In genomic region chr15:32685576-32685975, GRCh38 we compare ENCODE assay signal across 18 cellular contexts. TPM values are rescaled to one million over a fixed set of nuclear protein-coding genes. Genes with fewer than 3 reads are reported as not detected.
A peak's percentile ranks its signal among the peaks of the same experiment; 100 is the strongest.
DNase-seq lines count a peak whose midpoint lies in the region; ATAC-seq, FAIRE-seq and TF ChIP-seq lines count a peak whose summit lies in the region.
"Had no signal": no experiment of that assay in that cellular context is flagged by ENCODE, and none has a peak within 500 bp of the region (broad histone marks: within the 10 kb centered on the region; RNA-seq: fewer than 3 reads in every experiment).

No MANE protein-coding gene starts in this region.

- WGBS in HepG2 (ENCODE audit: low lambda C conversion rate), result 100% methylated on average over 1 of the region's 1 CpG
- 64% methylated on average over 1 of the region's 1 CpG for WGBS in right lobe of liver (ENCODE audit: insufficient coverage, low coverage, low lambda C conversion rate, missing lambda C conversion rate)
- 56 to 71% methylated on average over 1 of the region's 1 CpG for WGBS in aorta, 2 donors

- no peak for FAIRE-seq in HepG2 (lab: Jason Lieb, UNC)

- TF ChIP-seq CTCF in HepG2 (CRISPR knock-in tag; IDR thresholded peaks at IDR 0.05) (no peak), right lobe of liver (IDR thresholded peaks at IDR 0.05) (no peak), astrocyte of the spinal cord (IDR thresholded peaks at IDR 0.05; ENCODE audit: low read depth, low read length) (no peak), foreskin keratinocyte (conservative IDR thresholded peaks at IDR 0.05) (no peak)

- H2AFZ ChIP-seq in HepG2 (ENCODE audit: low read length), result no peak overlapping the region
- H2AFZ ChIP-seq: neural progenitor cell, PC-9 had no signal

- no peaks in the 10 kb centered on the region for H3K79me2 ChIP-seq in HepG2 (ENCODE audit: insufficient read depth, low read length)

- H3K4me3 ChIP-seq in HepG2 (replicated peaks in 1 of 3; ENCODE audit: insufficient read depth in 1 of 3, low read depth in 2 of 3, low read length in 3 of 3) (no peak overlapping the region), right lobe of liver (no peak overlapping the region), astrocyte of the spinal cord (ENCODE audit: low read depth, low read length) (no peak overlapping the region), aorta (ENCODE audit: low read length in 2 of 2) (no peak overlapping the region)
- H3K4me3 ChIP-seq: esophagus muscularis mucosa, neural progenitor cell, PC-9, transverse colon had no signal

- no peaks in the 10 kb centered on the region for H4K20me1 ChIP-seq in HepG2 (ENCODE audit: insufficient read depth, low read length)

- no peak for DNase-seq in HepG2 (ENCODE audit: low spot score)
- no peak for DNase-seq in right lobe of liver
- DNase-seq in astrocyte of the spinal cord (ENCODE audit: low read depth, low spot score), result peak; percentile 67
- peak; percentile 55 to 56 for DNase-seq in foreskin keratinocyte
- DNase-seq in aorta, result no peak
- DNase-seq in head of caudate nucleus, result no peak
- DNase-seq: activated CD4-positive, alpha-beta T cell treated with anti-CD3 and anti-CD28 coated beads, Interleukin-2, amount 10 ng/mL, durations not matched to agents 24 days and 14 days; left colon; MM.1S; NCI-H1694; NCI-H748 treated with DMSO at 0.1 percent for 48 hours; PC-9; stimulated activated naive CD4-positive, alpha-beta T cell treated with Interleukin-2 at 50 U/mL for 16 hours; transverse colon had no signal

- intact Hi-C loops in HepG2 (cut with micrococcal nuclease; ENCODE audit: unreplicated experiment), result no loop called here
- intact Hi-C loops in right lobe of liver (cut with DNase I), result no loop called here
- intact Hi-C loops in aorta (cut with DNase I), result no loop called here
- intact Hi-C loops in head of caudate nucleus (cut with DNase I), result no loop called here

- H3K4me1 ChIP-seq in HepG2 (ENCODE audit: insufficient read depth, low read length) (peaks cover 18% of the 10 kb centered on the region), right lobe of liver (peaks cover 0 to 17% (median 9%) of the 10 kb centered on the region in 4 donors), foreskin keratinocyte (peaks cover 56% of the 10 kb centered on the region), aorta (ENCODE audit: control insufficient read depth in 1 of 2, insufficient read depth in 2 of 2, low read length in 2 of 2) (peaks cover 0 to 4% of the 10 kb centered on the region in 2 donors)
- H3K4me1 ChIP-seq: neural progenitor cell had no signal

- H3K36me3 ChIP-seq in HepG2 (replicated peaks in 1 of 2; ENCODE audit: control insufficient read depth in 1 of 2, insufficient read depth in 2 of 2, low read length in 2 of 2) (no peaks in the 10 kb centered on the region), right lobe of liver (peaks cover 0 to 20% (median 8%) of the 10 kb centered on the region in 4 donors), aorta (ENCODE audit: control insufficient read depth in 1 of 2, insufficient read depth in 2 of 2, low read length in 1 of 2) (no peaks in the 10 kb centered on the region)
- H3K36me3 ChIP-seq: esophagus muscularis mucosa, neural progenitor cell, transverse colon had no signal

- no peak for TF ChIP-seq RAD21 in HepG2 (CRISPR knock-in tag; IDR thresholded peaks at IDR 0.05)

- in situ Hi-C loops in HepG2 (cut with HindIII; ENCODE audit: extremely low pct_ligation_motif_present, low pct_unique_long_range_greater_than_20kb) (no loop called here), astrocyte of the spinal cord (cut with HindIII; ENCODE audit: low sequenced_read_pairs) (no loop called here)

- TF ChIP-seq EP300 in HepG2 (IDR thresholded peaks at IDR 0.05; ENCODE audit: low read depth in 2 of 2, low read length in 2 of 2) (no peak), HepG2 (CRISPR knock-in tag; IDR thresholded peaks at IDR 0.05; ENCODE audit: borderline replicate concordance) (no peak)

- TF ChIP-seq POLR2A in HepG2 (IDR thresholded peaks at IDR 0.05; ENCODE audit: insufficient read depth in 1 of 2, low read depth in 2 of 2, low read length in 2 of 2) (no peak), right lobe of liver (IDR thresholded peaks at IDR 0.05) (no peak)

- ATAC-seq in HepG2 (no peak), right lobe of liver (no peak), foreskin keratinocyte (no peak), aorta (ENCODE audit: low FRiP score) (peak; percentile 45), HG02623 (IDR thresholded peaks at IDR 0.05; ENCODE audit: unreplicated experiment) (no peak), GM21529 (IDR thresholded peaks at IDR 0.05; ENCODE audit: unreplicated experiment) (no peak)
- ATAC-seq: left colon had no signal

- POLR2A ChIA-PET in HepG2 (lab: Yijun Ruan, JAX), result no interaction called here

- H3K9ac ChIP-seq in HepG2 (ENCODE audit: insufficient read depth, low read depth, low read length), result no peak overlapping the region
- H3K9ac ChIP-seq: neural progenitor cell had no signal

- H3K4me2 ChIP-seq in HepG2 (ENCODE audit: low read depth, low read length), result no peak overlapping the region
- H3K4me2 ChIP-seq: neural progenitor cell, PC-9 had no signal

- CTCF ChIA-PET in HepG2 (lab: Yijun Ruan, JAX; ENCODE audit: low intra/inter-chr PET ratio, low total read pairs), result no interaction called here

- no peak overlapping the region for H3K27ac ChIP-seq in HepG2 (ENCODE audit: extremely low read length, insufficient read depth, low read length)
- no peak overlapping the region for H3K27ac ChIP-seq in right lobe of liver
- H3K27ac ChIP-seq in foreskin keratinocyte, result peak overlapping the region; percentile 38
- no peak overlapping the region for H3K27ac ChIP-seq in aorta (ENCODE audit: low read depth in 1 of 2, low read length in 2 of 2)
- H3K27ac ChIP-seq: esophagus muscularis mucosa, neural progenitor cell, PC-9, transverse colon had no signal

- BruUV-seq in HepG2 (replicated peaks; lab: Mats Ljungman, UMichigan), result TSS peak; percentile 11

- H3K9me3 ChIP-seq in HepG2 (ENCODE audit: low read length) (no peaks in the 10 kb centered on the region), right lobe of liver (no peaks in the 10 kb centered on the region), aorta (ENCODE audit: control insufficient read depth, low read length) (peaks cover 2% of the 10 kb centered on the region)
- H3K9me3 ChIP-seq: esophagus muscularis mucosa, transverse colon had no signal

- H3K27me3 ChIP-seq in HepG2 (ENCODE audit: control insufficient read depth in 1 of 2, insufficient read depth in 2 of 2, low read length in 2 of 2) (no peaks in the 10 kb centered on the region), right lobe of liver (no peaks in the 10 kb centered on the region), foreskin keratinocyte (no peaks in the 10 kb centered on the region), aorta (ENCODE audit: control insufficient read depth in 1 of 2, insufficient read depth in 2 of 2, low read length in 1 of 2) (no peaks in the 10 kb centered on the region)
- H3K27me3 ChIP-seq: esophagus muscularis mucosa, neural progenitor cell, transverse colon had no signal

RNA-seq across cellular contexts. Expression of gene GREM1, which starts 32.2 kb away (rescaled TPM):
- total RNA-seq in HepG2 (2016; rRNA removed; fragmentation: Illumina TruSeq; extraction: Trizol) (0.02 and 0.11 TPM in 2 replicates), right lobe of liver (1 to 10 TPM in 2 of 6 experiments, under 1 TPM in 3, not detected in 1; 0.16 to 2.4 (median 0.37) TPM), foreskin keratinocyte (0.04 and 0.10 TPM in 2 replicates), aorta (10 to 100 TPM; 30.1 to 35.5 TPM)
- not detected in 2 replicates for total RNA-seq in HepG2 (2016; cell fraction: cytosol; rRNA removed; fragmentation: Illumina TruSeq; extraction: Trizol; ENCODE audit: low read depth)
- 0.04 and 0.06 TPM in 2 replicates for total RNA-seq in HepG2 (2016; cell fraction: insoluble cytoplasmic fraction; rRNA removed; fragmentation: Illumina TruSeq; extraction: Trizol)
- 0.03 and 0.06 TPM in 2 replicates for total RNA-seq in HepG2 (2016; cell fraction: membrane; rRNA removed; fragmentation: Illumina TruSeq; extraction: Trizol)
- not detected in 2 replicates for total RNA-seq in HepG2 (2016; cell fraction: nucleus; rRNA removed; fragmentation: Illumina TruSeq; extraction: Trizol)
- polyA plus RNA-seq in HepG2 (2011; rRNA removed) (0.08 and 0.13 TPM in 2 replicates), foreskin keratinocyte (0.04 and 0.07 TPM in 2 replicates), aorta (under 1 TPM; under 0.01 to 0.08 TPM)
- 0.01 and 0.04 TPM in 2 replicates for polyA plus RNA-seq in HepG2 (2011; cell fraction: cytosol; rRNA removed)
- polyA plus RNA-seq in HepG2 (2011; cell fraction: nucleus; rRNA removed), result 0.02 and 0.09 TPM in 2 replicates
- 0.01 and 0.08 TPM in 2 replicates for polyA plus RNA-seq in HepG2 (2012)
- not detected in 2 replicates for polyA plus RNA-seq in HepG2 (2016; cell fraction: cytosol; fragmentation: Illumina TruSeq; extraction: Trizol; ENCODE audit: low read depth)
- 0.12 TPM in 1 of 2 replicates, not detected in the other for polyA plus RNA-seq in HepG2 (2016; cell fraction: insoluble cytoplasmic fraction; fragmentation: Illumina TruSeq; extraction: Trizol; ENCODE audit: low read depth)
- polyA plus RNA-seq in HepG2 (2016; cell fraction: membrane; fragmentation: Illumina TruSeq; extraction: Trizol; ENCODE audit: low read depth), result 0.05 TPM in 1 of 2 replicates, not detected in the other
- polyA plus RNA-seq in HepG2 (2016; cell fraction: nucleus; fragmentation: Illumina TruSeq; extraction: Trizol; ENCODE audit: insufficient read depth, low read depth), result not detected in 2 replicates
- not detected in 2 replicates for polyA minus RNA-seq in HepG2 (2011; rRNA and poly(A)+ RNA removed; ENCODE audit: low replicate concordance)
- not detected in 2 replicates for polyA minus RNA-seq in HepG2 (2011; cell fraction: cytosol; rRNA and poly(A)+ RNA removed)
- polyA minus RNA-seq in HepG2 (2011; cell fraction: nucleus; rRNA and poly(A)+ RNA removed), result not detected in 2 replicates
- total RNA-seq: activated CD4-positive, alpha-beta T cell treated with anti-CD3 and anti-CD28 coated beads, Interleukin-2, amount 10 ng/mL, durations not matched to agents 24 days and 14 days had no signal

RNA-seq across cellular contexts. Expression of gene SCG5, which starts 44.1 kb away (rescaled TPM):
- total RNA-seq in HepG2 (2016; rRNA removed; fragmentation: Illumina TruSeq; extraction: Trizol) (2.4 and 3.5 TPM in 2 replicates), right lobe of liver (10 to 100 TPM in 2 of 6 experiments, 1 to 10 TPM in 4; 2.6 to 18.3 (median 4.4) TPM), foreskin keratinocyte (12.3 and 46.3 TPM in 2 replicates), aorta (1 to 10 TPM; 2.6 to 3.9 TPM)
- 1.1 and 1.3 TPM in 2 replicates for total RNA-seq in HepG2 (2016; cell fraction: cytosol; rRNA removed; fragmentation: Illumina TruSeq; extraction: Trizol; ENCODE audit: low read depth)
- 2.5 and 3.9 TPM in 2 replicates for total RNA-seq in HepG2 (2016; cell fraction: insoluble cytoplasmic fraction; rRNA removed; fragmentation: Illumina TruSeq; extraction: Trizol)
- 2.3 TPM in 2 replicates for total RNA-seq in HepG2 (2016; cell fraction: membrane; rRNA removed; fragmentation: Illumina TruSeq; extraction: Trizol)
- 7.4 and 7.7 TPM in 2 replicates for total RNA-seq in HepG2 (2016; cell fraction: nucleus; rRNA removed; fragmentation: Illumina TruSeq; extraction: Trizol)
- polyA plus RNA-seq in HepG2 (2011; rRNA removed) (2.3 and 2.6 TPM in 2 replicates), foreskin keratinocyte (14.9 and 51.3 TPM in 2 replicates), aorta (1 to 10 TPM; 2.1 to 5.6 TPM)
- polyA plus RNA-seq in HepG2 (2011; cell fraction: cytosol; rRNA removed), result 0.74 and 1.4 TPM in 2 replicates
- polyA plus RNA-seq in HepG2 (2011; cell fraction: nucleus; rRNA removed), result 3.5 and 5.1 TPM in 2 replicates
- polyA plus RNA-seq in HepG2 (2012), result 2.2 and 2.8 TPM in 2 replicates
- 0.34 and 1.3 TPM in 2 replicates for polyA plus RNA-seq in HepG2 (2016; cell fraction: cytosol; fragmentation: Illumina TruSeq; extraction: Trizol; ENCODE audit: low read depth)
- 2.0 and 2.3 TPM in 2 replicates for polyA plus RNA-seq in HepG2 (2016; cell fraction: insoluble cytoplasmic fraction; fragmentation: Illumina TruSeq; extraction: Trizol; ENCODE audit: low read depth)
- 1.8 and 2.0 TPM in 2 replicates for polyA plus RNA-seq in HepG2 (2016; cell fraction: membrane; fragmentation: Illumina TruSeq; extraction: Trizol; ENCODE audit: low read depth)
- polyA plus RNA-seq in HepG2 (2016; cell fraction: nucleus; fragmentation: Illumina TruSeq; extraction: Trizol; ENCODE audit: insufficient read depth, low read depth), result 4.2 and 7.8 TPM in 2 replicates
- 1.4 TPM in 2 replicates for polyA minus RNA-seq in HepG2 (2011; rRNA and poly(A)+ RNA removed; ENCODE audit: low replicate concordance)
- not detected in 2 replicates for polyA minus RNA-seq in HepG2 (2011; cell fraction: cytosol; rRNA and poly(A)+ RNA removed)
- polyA minus RNA-seq in HepG2 (2011; cell fraction: nucleus; rRNA and poly(A)+ RNA removed), result 4.9 and 10.1 TPM in 2 replicates

Comparison
In these comparisons a context has a peak if more than half of its experiments do, and no peak if none do; other contexts are left out.
1. DNase-seq: peak in astrocyte of the spinal cord (single experiment) and foreskin keratinocyte (2 of 2); none in HepG2 (single experiment), right lobe of liver (0 of 3), aorta (0 of 2) and head of caudate nucleus (0 of 42).
2. RNA of gene GREM1, which starts 32.2 kb away (total RNA-seq): 30.1 to 35.5 TPM in aorta; 0.16 to 2.4 TPM in right lobe of liver, 0.04 to 0.10 TPM in foreskin keratinocyte and 0.02 to 0.11 TPM in HepG2; every median in the first group is over 4 times any median in the second.